ENCODE assay signal across 10 cellular contexts in the genomic region with DNA sequence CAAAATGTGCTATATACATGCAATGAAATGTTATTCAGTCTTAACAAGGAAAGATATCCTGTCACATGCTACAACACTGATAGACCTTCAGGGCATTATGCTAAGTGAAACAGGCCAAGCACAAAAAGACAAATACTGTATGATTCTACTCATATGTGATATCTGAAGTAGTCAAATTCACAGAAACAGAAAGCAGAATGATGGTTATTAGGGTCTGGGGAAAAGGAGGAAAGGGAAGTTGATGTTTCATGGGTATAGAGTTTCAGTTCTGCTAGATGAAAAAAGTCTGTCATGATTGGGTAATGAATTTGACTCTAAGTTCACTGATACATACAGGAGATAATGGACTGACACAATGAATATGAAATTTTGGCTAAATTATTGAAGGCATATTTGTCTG. TPM values are rescaled to one million over a fixed set of nuclear protein-coding genes. Genes with fewer than 3 reads are reported as not detected.
A peak's percentile ranks its signal among the peaks of the same experiment; 100 is the strongest.
DNase-seq lines count a peak whose midpoint lies in the region; ATAC-seq lines count a peak whose summit lies in the region.
"Had no signal": no experiment of that assay in that cellular context is flagged by ENCODE, and none has a peak within 500 bp of the region (broad histone marks: within the 10 kb centered on the region; RNA-seq: fewer than 3 reads in every experiment).

No MANE protein-coding gene starts in this region.

- no peak overlapping the region for H3K4me3 Mint-ChIP-seq in activated CD8-positive, alpha-beta memory T cell treated with anti-CD3 and anti-CD28 coated beads, Interleukin-2, amount 10 ng/mL, durations not matched to agents 7 days and 5 days
- H3K4me3 Mint-ChIP-seq in stimulated activated effector memory CD8-positive, alpha-beta T cell treated with anti-CD3 and anti-CD28 coated beads, Interleukin-12 subunit alpha, Interleukin-12 subunit beta, amount 100 ng/mL, for 72 hours, result no peak overlapping the region
- H3K4me3 Mint-ChIP-seq: neural crest cell had no signal

- no peaks in the 10 kb centered on the region for H3K9me3 Mint-ChIP-seq in activated CD8-positive, alpha-beta memory T cell treated with anti-CD3 and anti-CD28 coated beads, Interleukin-2, amount 10 ng/mL, durations not matched to agents 7 days and 5 days (ENCODE audit: low read depth)
- H3K9me3 Mint-ChIP-seq in stimulated activated effector memory CD8-positive, alpha-beta T cell treated with anti-CD3 and anti-CD28 coated beads, Interleukin-12 subunit alpha, Interleukin-12 subunit beta, amount 100 ng/mL, for 72 hours, result no peaks in the 10 kb centered on the region
- H3K9me3 Mint-ChIP-seq: neural crest cell had no signal

- ATAC-seq in activated CD8-positive, alpha-beta memory T cell treated with anti-CD3 and anti-CD28 coated beads, Interleukin-2, amount 10 ng/mL, durations not matched to agents 7 days and 5 days, result peak; percentile 72
- ATAC-seq in HG02870 (IDR thresholded peaks at IDR 0.05; ENCODE audit: unreplicated experiment), result peak; percentile 93
- ATAC-seq in stimulated activated effector memory CD8-positive, alpha-beta T cell treated with anti-CD3 and anti-CD28 coated beads, Interleukin-12 subunit alpha, Interleukin-12 subunit beta, amount 100 ng/mL, for 72 hours, result peak; percentile 80

- peaks cover 24% of the 10 kb centered on the region for H3K4me1 Mint-ChIP-seq in activated CD8-positive, alpha-beta memory T cell treated with anti-CD3 and anti-CD28 coated beads, Interleukin-2, amount 10 ng/mL, durations not matched to agents 7 days and 5 days
- peaks cover 19% of the 10 kb centered on the region for H3K4me1 Mint-ChIP-seq in stimulated activated effector memory CD8-positive, alpha-beta T cell treated with anti-CD3 and anti-CD28 coated beads, Interleukin-12 subunit alpha, Interleukin-12 subunit beta, amount 100 ng/mL, for 72 hours
- H3K4me1 Mint-ChIP-seq: neural crest cell had no signal

- no peak for DNase-seq in activated CD8-positive, alpha-beta memory T cell treated with anti-CD3 and anti-CD28 coated beads, Interleukin-2, amount 10 ng/mL, durations not matched to agents 7 days and 5 days
- no peak for DNase-seq in activated CD8-positive, alpha-beta memory T cell treated with anti-CD3 and anti-CD28 coated beads, Interleukin-2, amount 50 U/mL, for 48 hours
- peak; percentile 79 for DNase-seq in NOMO-1 treated with DMSO at 0.1 percent for 48 hours (lab: John Stamatoyannopoulos, UW; ENCODE audit: unreplicated experiment)
- no peak for DNase-seq in stimulated activated effector memory CD8-positive, alpha-beta T cell treated with anti-CD3 and anti-CD28 coated beads, Interleukin-12 subunit alpha, Interleukin-12 subunit beta, amount 100 ng/mL, for 72 hours (ENCODE audit: low spot score in 2 of 2)
- DNase-seq in NCI-H2171 treated with DMSO at 0.1 percent for 48 hours (lab: John Stamatoyannopoulos, UW), result no peak
- no peak for DNase-seq in NCI-H2081 treated with DMSO at 0.1 percent for 48 hours (lab: John Stamatoyannopoulos, UW)
- DNase-seq in NCI-H748 treated with DMSO at 0.1 percent for 48 hours (lab: John Stamatoyannopoulos, UW), result no peak
- DNase-seq: activated CD4-positive, CD25-positive, alpha-beta regulatory T cell had no signal

- H3K27ac Mint-ChIP-seq in activated CD8-positive, alpha-beta memory T cell treated with anti-CD3 and anti-CD28 coated beads, Interleukin-2, amount 10 ng/mL, durations not matched to agents 7 days and 5 days, result peak overlapping the region; percentile 8
- no peak overlapping the region for H3K27ac Mint-ChIP-seq in stimulated activated effector memory CD8-positive, alpha-beta T cell treated with anti-CD3 and anti-CD28 coated beads, Interleukin-12 subunit alpha, Interleukin-12 subunit beta, amount 100 ng/mL, for 72 hours

- H3K36me3 Mint-ChIP-seq in activated CD8-positive, alpha-beta memory T cell treated with anti-CD3 and anti-CD28 coated beads, Interleukin-2, amount 10 ng/mL, durations not matched to agents 7 days and 5 days, result peaks cover 18% of the 10 kb centered on the region
- no peaks in the 10 kb centered on the region for H3K36me3 Mint-ChIP-seq in stimulated activated effector memory CD8-positive, alpha-beta T cell treated with anti-CD3 and anti-CD28 coated beads, Interleukin-12 subunit alpha, Interleukin-12 subunit beta, amount 100 ng/mL, for 72 hours

- CTCF ChIA-PET in activated CD8-positive, alpha-beta memory T cell treated with anti-CD3 and anti-CD28 coated beads, Interleukin-2, amount 10 ng/mL, durations not matched to agents 7 days and 5 days (lab: Charles Lee), result no interaction called here

- no peaks in the 10 kb centered on the region for H3K27me3 Mint-ChIP-seq in activated CD8-positive, alpha-beta memory T cell treated with anti-CD3 and anti-CD28 coated beads, Interleukin-2, amount 10 ng/mL, durations not matched to agents 7 days and 5 days

RNA-seq across cellular contexts. Expression of gene RIC1, which starts 11.2 kb away (rescaled TPM):
- 10 to 100 TPM; 18.4 to 22.6 TPM for total RNA-seq in activated CD8-positive, alpha-beta memory T cell treated with anti-CD3 and anti-CD28 coated beads, Interleukin-2, amount 10 ng/mL, durations not matched to agents 7 days and 5 days
